ENCODE assay signal across 18 cellular contexts in the genomic region with DNA sequence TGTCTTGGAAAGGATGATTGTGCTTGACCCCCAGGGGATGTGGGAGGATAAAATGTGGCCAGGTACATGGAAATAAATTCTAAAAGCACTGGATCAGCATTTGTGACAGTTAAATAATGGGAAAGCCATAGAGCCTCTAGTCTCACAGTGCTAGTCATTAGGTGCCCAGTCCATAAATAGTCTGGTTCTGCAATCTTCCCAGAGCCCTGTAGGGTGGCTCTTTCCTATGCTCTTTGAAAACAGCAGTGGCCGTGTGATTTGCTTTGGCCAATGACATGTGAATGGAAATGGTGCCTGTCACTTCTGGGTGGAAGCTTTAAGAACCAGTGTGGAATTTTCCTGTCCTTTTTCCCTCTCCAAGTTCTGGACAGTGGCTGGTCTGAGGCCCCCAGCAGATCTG.
DNase-seq lines count a peak whose midpoint lies in the region; ATAC-seq and TF ChIP-seq lines count a peak whose summit lies in the region.
"Had no signal": no experiment of that assay in that cellular context is flagged by ENCODE, and none has a peak within 500 bp of the region (broad histone marks: within the 10 kb centered on the region; RNA-seq: fewer than 3 reads in every experiment).

No MANE protein-coding gene starts in this region.

- H3K9me3 ChIP-seq in HEK293 (ENCODE audit: control insufficient read depth, insufficient read depth, low read depth, low read length) (no peaks in the 10 kb centered on the region), vagina (no peaks in the 10 kb centered on the region)
- H3K9me3 ChIP-seq: BLaER1, HAP-1 had no signal

- no peaks in the 10 kb centered on the region for H3K36me3 ChIP-seq in HEK293 (ENCODE audit: control insufficient read depth in 2 of 2, insufficient read depth in 1 of 2, low read length in 2 of 2)
- no peaks in the 10 kb centered on the region for H3K36me3 ChIP-seq in mesendoderm (ENCODE audit: control insufficient read depth, insufficient read depth, low read length)
- no peaks in the 10 kb centered on the region for H3K36me3 ChIP-seq in vagina
- H3K36me3 ChIP-seq: BLaER1, HAP-1 had no signal

- H3K4me3 ChIP-seq in HEK293 (ENCODE audit: low read depth, low read length) (no peak overlapping the region), mesendoderm (ENCODE audit: low read length) (no peak overlapping the region), vagina (no peak overlapping the region)
- H3K4me3 ChIP-seq: BLaER1, GM23248, HAP-1 had no signal

- CTCF ChIA-PET in HEK293 (lab: Yijun Ruan, JAX): interaction anchor here (1.1 kb wide), 1 partner anchor 323 kb away, joined by 4 read pairs; no protein-coding TSS in a partner anchor
- CTCF ChIA-PET in WTC11 (lab: Charles Lee): no interaction called here

- no peak overlapping the region for H2AK5ac ChIP-seq in mesendoderm (ENCODE audit: low read length)

- POLR2A ChIA-PET in HEK293 (lab: Yijun Ruan, JAX) (interaction anchor here (0.5 kb wide), 1 partner anchor 10 kb away, joined by 3 read pairs; no protein-coding TSS in a partner anchor), WTC11 (lab: Charles Lee) (no interaction called here)

- no peaks in the 10 kb centered on the region for H3K79me2 ChIP-seq in mesendoderm (ENCODE audit: control insufficient read depth, insufficient read depth, low read length)

- no peak overlapping the region for H2BK15ac ChIP-seq in mesendoderm (replicated peaks; ENCODE audit: low read depth)

- H3K9ac ChIP-seq in mesendoderm (ENCODE audit: low read length): no peak overlapping the region
- H3K9ac ChIP-seq: BLaER1, GM23248 had no signal

- H3K27me3 ChIP-seq in mesendoderm (ENCODE audit: insufficient read depth, low read length, poor library complexity) (no peaks in the 10 kb centered on the region), vagina (no peaks in the 10 kb centered on the region)
- H3K27me3 ChIP-seq: BLaER1 had no signal

- H3K36me3 Mint-ChIP-seq in WTC11: no peaks in the 10 kb centered on the region
- H3K36me3 Mint-ChIP-seq: CD8-positive, alpha-beta T cell had no signal

- H3K4ac ChIP-seq in mesendoderm (ENCODE audit: low read depth, low read length): no peak overlapping the region

- H3K4me3 Mint-ChIP-seq in WTC11: no peak overlapping the region
- H3K4me3 Mint-ChIP-seq: CD8-positive, alpha-beta T cell; HFFc6 had no signal

- H3K18ac ChIP-seq in mesendoderm (ENCODE audit: low read length): no peak overlapping the region

- no peaks in the 10 kb centered on the region for H3K79me1 ChIP-seq in mesendoderm (ENCODE audit: low read length)

- no peaks in the 10 kb centered on the region for H3K27me3 Mint-ChIP-seq in WTC11 (ENCODE audit: low read depth)

- TF ChIP-seq CTCF in HEK293 (tag by site-specific recombination; IDR thresholded peaks at IDR 0.05) (no peak), WTC11 (IDR thresholded peaks at IDR 0.05) (no peak), vagina (IDR thresholded peaks at IDR 0.05) (no peak)

- H3K4me1 ChIP-seq in HEK293 (ENCODE audit: control insufficient read depth, insufficient read depth, low read length) (no peaks in the 10 kb centered on the region), mesendoderm (ENCODE audit: control insufficient read depth, low read depth, low read length) (no peaks in the 10 kb centered on the region), vagina (no peaks in the 10 kb centered on the region)
- H3K4me1 ChIP-seq: BLaER1, HAP-1 had no signal

- TF ChIP-seq POLR2A in vagina (IDR thresholded peaks at IDR 0.05): no peak

- H4K8ac ChIP-seq in mesendoderm (ENCODE audit: low read depth, low read length): no peak overlapping the region

- no peak overlapping the region for H4K5ac ChIP-seq in mesendoderm (ENCODE audit: low read length)

- H2BK120ac ChIP-seq in mesendoderm (ENCODE audit: low read depth, low read length): no peak overlapping the region

- DNase-seq in NCI-H82 (lab: John Stamatoyannopoulos, UW): peak; percentile 7
- no peak for DNase-seq in NCI-H82 treated with DMSO at 0.1 percent for 48 hours (lab: John Stamatoyannopoulos, UW; ENCODE audit: unreplicated experiment)
- DNase-seq in WTC11 (ENCODE audit: low spot score): no peak
- DNase-seq in mesendoderm: peak; percentile 26
- DNase-seq in NK-92 treated with Interleukin-12 subunit alpha and Interleukin-12 subunit beta, amount 100 ng/mL, for 24 hours (lab: John Stamatoyannopoulos, UW): no peak
- no peak for DNase-seq in SIG-M5 (lab: John Stamatoyannopoulos, UW)
- no peak for DNase-seq in vagina (ENCODE audit: extremely low spot score in 2 of 2)
- DNase-seq: 8988T; CD8-positive, alpha-beta T cell; COR-L47; DMS 273 treated with DMSO at 0.1 percent for 48 hours; DMS79; GDM1; GM23248; HFFc6 had no signal

- H3K9me3 Mint-ChIP-seq in WTC11: no peaks in the 10 kb centered on the region
- H3K9me3 Mint-ChIP-seq: CD8-positive, alpha-beta T cell had no signal

- no peak overlapping the region for H2BK5ac ChIP-seq in mesendoderm (ENCODE audit: low read length)

- no peak overlapping the region for H3K27ac Mint-ChIP-seq in WTC11
- H3K27ac Mint-ChIP-seq: CD8-positive, alpha-beta T cell; HFFc6 had no signal

- peaks cover 22% of the 10 kb centered on the region for H3K4me1 Mint-ChIP-seq in WTC11

- H3K23ac ChIP-seq in mesendoderm (ENCODE audit: low read length): no peak overlapping the region

- 0 out of 2 replicates have a peak, but pooled peaks have one; percentile 16 for ATAC-seq in WTC11
- ATAC-seq: CD8-positive, alpha-beta T cell had no signal

- WGBS in mesendoderm (ENCODE audit: extremely low coverage, insufficient coverage, low lambda C conversion rate): no CpG with 5 or more reads among the region's 1 CpG

- no peak overlapping the region for H3K56ac ChIP-seq in mesendoderm (ENCODE audit: low read length)

- H3K4me2 ChIP-seq in mesendoderm (ENCODE audit: low read length): no peak overlapping the region
- H3K4me2 ChIP-seq: BLaER1 had no signal

- intact Hi-C loops in vagina (cut with DNase I): no loop called here

- H3K27ac ChIP-seq in HEK293 (ENCODE audit: extremely low read depth, low read depth, low read length) (no peak overlapping the region), mesendoderm (ENCODE audit: low read depth, low read length) (no peak overlapping the region), vagina (no peak overlapping the region)
- H3K27ac ChIP-seq: BLaER1, GM23248 had no signal

TF ChIP-seq in HEK293, 187 proteins besides CTCF, POLR2A, EP300 and RAD21:
- TF ChIP-seq ZNF391 (tag by site-specific recombination; IDR thresholded peaks at IDR 0.05; ENCODE audit: borderline replicate concordance, low read depth): no peak
- no peak for TF ChIP-seq PRDM1 (tag by site-specific recombination; IDR thresholded peaks at IDR 0.05)
- peak; percentile 38 for TF ChIP-seq ZNF585B (tag by site-specific recombination; IDR thresholded peaks at IDR 0.05)
- TF ChIP-seq, protein P1, sequence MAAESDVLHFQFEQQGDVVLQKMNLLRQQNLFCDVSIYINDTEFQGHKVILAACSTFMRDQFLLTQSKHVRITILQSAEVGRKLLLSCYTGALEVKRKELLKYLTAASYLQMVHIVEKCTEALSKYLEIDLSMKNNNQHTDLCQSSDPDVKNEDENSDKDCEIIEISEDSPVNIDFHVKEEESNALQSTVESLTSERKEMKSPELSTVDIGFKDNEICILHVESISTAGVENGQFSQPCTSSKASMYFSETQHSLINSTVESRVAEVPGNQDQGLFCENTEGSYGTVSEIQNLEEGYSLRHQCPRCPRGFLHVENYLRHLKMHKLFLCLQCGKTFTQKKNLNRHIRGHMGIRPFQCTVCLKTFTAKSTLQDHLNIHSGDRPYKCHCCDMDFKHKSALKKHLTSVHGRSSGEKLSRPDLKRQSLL (tag by site-specific recombination; IDR thresholded peaks at IDR 0.05): no peak
- peak; percentile 68; the same call in 1 of the 2 replicates for TF ChIP-seq ZNF660 (tag by site-specific recombination; IDR thresholded peaks at IDR 0.05)
- TF ChIP-seq ZNF596 (tag by site-specific recombination; IDR thresholded peaks at IDR 0.05): no peak

TF ChIP-seq in WTC11, 78 proteins besides CTCF, POLR2A, EP300 and RAD21 (continues in another document):
- TF ChIP-seq FOXK1 (CRISPR knock-in tag; IDR thresholded peaks at IDR 0.05) (no peak), NR2C2 (CRISPR knock-in tag; IDR thresholded peaks at IDR 0.05) (no peak), NR3C1 (CRISPR knock-in tag; conservative IDR thresholded peaks at IDR 0.05; ENCODE audit: low read depth) (no peak), OVOL2 (CRISPR knock-in tag; IDR thresholded peaks at IDR 0.05; ENCODE audit: borderline replicate concordance) (no peak), FOXP1 (CRISPR knock-in tag; IDR thresholded peaks at IDR 0.05; ENCODE audit: borderline replicate concordance) (no peak)
- TF ChIP-seq, protein P2, sequence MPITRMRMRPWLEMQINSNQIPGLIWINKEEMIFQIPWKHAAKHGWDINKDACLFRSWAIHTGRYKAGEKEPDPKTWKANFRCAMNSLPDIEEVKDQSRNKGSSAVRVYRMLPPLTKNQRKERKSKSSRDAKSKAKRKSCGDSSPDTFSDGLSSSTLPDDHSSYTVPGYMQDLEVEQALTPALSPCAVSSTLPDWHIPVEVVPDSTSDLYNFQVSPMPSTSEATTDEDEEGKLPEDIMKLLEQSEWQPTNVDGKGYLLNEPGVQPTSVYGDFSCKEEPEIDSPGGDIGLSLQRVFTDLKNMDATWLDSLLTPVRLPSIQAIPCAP (CRISPR knock-in tag; IDR thresholded peaks at IDR 0.05): no peak
- TF ChIP-seq, protein P3, sequence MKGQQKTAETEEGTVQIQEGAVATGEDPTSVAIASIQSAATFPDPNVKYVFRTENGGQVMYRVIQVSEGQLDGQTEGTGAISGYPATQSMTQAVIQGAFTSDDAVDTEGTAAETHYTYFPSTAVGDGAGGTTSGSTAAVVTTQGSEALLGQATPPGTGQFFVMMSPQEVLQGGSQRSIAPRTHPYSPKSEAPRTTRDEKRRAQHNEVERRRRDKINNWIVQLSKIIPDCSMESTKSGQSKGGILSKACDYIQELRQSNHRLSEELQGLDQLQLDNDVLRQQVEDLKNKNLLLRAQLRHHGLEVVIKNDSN (CRISPR knock-in tag; IDR thresholded peaks at IDR 0.05): no peak

Comparison
In these comparisons a context has a peak if more than half of its experiments do, and no peak if none do; other contexts are left out.
1. DNase-seq: peak in NCI-H82 (single experiment) and mesendoderm (single experiment); none in NCI-H82 treated with DMSO at 0.1 percent for 48 hours (single experiment), WTC11 (single experiment), NK-92 treated with Interleukin-12 subunit alpha and Interleukin-12 subunit beta, amount 100 ng/mL, for 24 hours (single experiment), SIG-M5 (single experiment) and vagina (0 of 2).